Comparison of ENCODE assay signal across 8 cellular contexts in genomic region chr19:51367565-51368365, GRCh38.
A peak's percentile ranks its signal among the peaks of the same experiment; 100 is the strongest.
DNase-seq lines count a peak whose midpoint lies in the region; ATAC-seq lines count a peak whose summit lies in the region.

No MANE protein-coding gene starts in this region.

- peaks cover 25% of the 10 kb centered on the region for H3K79me2 ChIP-seq in ACC112 (ENCODE audit: control insufficient read depth, insufficient read depth, low read length, unreplicated experiment)

- no peaks in the 10 kb centered on the region for H3K36me3 ChIP-seq in ACC112 (ENCODE audit: insufficient read depth, low read length)

- ATAC-seq in GM18870 (IDR thresholded peaks at IDR 0.05; ENCODE audit: unreplicated experiment): peak; percentile 50
- ATAC-seq in HG03108 (IDR thresholded peaks at IDR 0.05; ENCODE audit: unreplicated experiment): peak; percentile 70

- peak overlapping the region; percentile 82 for H3K4me3 ChIP-seq in ACC112 (ENCODE audit: low read depth, low read length)

- peaks cover 21% of the 10 kb centered on the region for H3K4me1 ChIP-seq in ACC112 (ENCODE audit: control insufficient read depth, insufficient read depth, low read length, unreplicated experiment)

- no peaks in the 10 kb centered on the region for H3K27me3 ChIP-seq in ACC112 (ENCODE audit: insufficient read depth, low read length)

- H3K27ac ChIP-seq in ACC112 (ENCODE audit: low read depth, low read length): peak overlapping the region; percentile 40; the same call in 1 of the 2 replicates

- H2AFZ ChIP-seq in ACC112 (ENCODE audit: low read length, unreplicated experiment): peak overlapping the region; percentile 82

- DNase-seq in NK-92 (lab: John Stamatoyannopoulos, UW; ENCODE audit: unreplicated experiment) (peak; percentile 79), medulla oblongata (ENCODE audit: extremely low spot score) (peak; percentile 99)
- DNase-seq in activated CD8-positive, alpha-beta memory T cell treated with anti-CD3 and anti-CD28 coated beads for 24 hours: peak; percentile 100
- peak; percentile 91 for DNase-seq in effector CD8-positive, alpha-beta T cell (lab: John Stamatoyannopoulos, UW)
- DNase-seq in stimulated activated CD4-positive, alpha-beta T cell treated with anti-CD3 and anti-CD28 coated beads, TNF-alpha, amount 100 ng/mL, for 48 hours (ENCODE audit: low read depth in 3 of 3): peak; percentile 98 to 100 (median 99)

Comparison
In these comparisons a context has a peak if more than half of its experiments do, and no peak if none do; other contexts are left out.
1. Peak in every context shown above with its lines: DNase-seq, ATAC-seq, H3K4me3 ChIP-seq and H3K27ac ChIP-seq.